In genomic region chrX:74262472-74263209, GRCh38 we compare ENCODE assay signal across 25 cellular contexts. TPM values are rescaled to one million over a fixed set of nuclear protein-coding genes. Genes with fewer than 3 reads are reported as not detected.
"Had no signal": no experiment of that assay in that cellular context is flagged by ENCODE, and none has a peak within 500 bp of the region (broad histone marks: within the 10 kb centered on the region; RNA-seq: fewer than 3 reads in every experiment).

No MANE protein-coding gene starts in this region.

- DNase-seq: activated CD4-positive, alpha-beta T cell treated with anti-CD3 and anti-CD28 coated beads, Interleukin-2, amount 50 U/mL, for 1 hour; activated gamma-delta T cell treated with Interleukin-2 at 50 U/mL for 16 hours; adrenal gland; cerebellar nuclear complex; effector memory CD4-positive, alpha-beta T cell; esophagus squamous epithelium; heart right ventricle; islet precursor cell; midbrain; nucleus accumbens; spleen; stimulated activated CD4-positive, alpha-beta T cell treated with anti-CD3 and anti-CD28 coated beads, Interleukin-4, amount 100 ng/mL, for 4 hours; T-helper 9 cell; thyroid gland had no signal

- H3K36me3 ChIP-seq: breast epithelium, thyroid gland had no signal

- H3K27me3 Mint-ChIP-seq: dendritic cell treated with granulocyte-macrophage colony-stimulating factor and Interleukin-4, amounts not matched to agents 40 ng/mL and 50 ng/mL, for 4 days; stimulated activated memory B cell treated with anti-CD40 and anti-IgM and Interleukin-4, amounts not matched to agents 10 μg/mL and 1 μg/mL and 100 μg/mL, for 72 hours had no signal

- ATAC-seq: activated naive CD4-positive, alpha-beta T cell treated with anti-CD3 and anti-CD28 coated beads, Interleukin-2, amount 50 U/mL, for 72 hours; heart right ventricle; left lobe of liver; stimulated activated memory B cell treated with anti-CD40 and anti-IgM and Interleukin-4, amounts not matched to agents 10 μg/mL and 1 μg/mL and 100 μg/mL, for 72 hours had no signal

- H3K9me3 ChIP-seq: adrenal gland, esophagus squamous epithelium, heart right ventricle, thyroid gland had no signal

- H3K27me3 ChIP-seq: adrenal gland, esophagus squamous epithelium, spleen, thyroid gland had no signal

- H3K9me3 Mint-ChIP-seq: activated naive CD4-positive, alpha-beta T cell treated with anti-CD3 and anti-CD28 coated beads, Interleukin-2, amount 50 U/mL, for 72 hours; dendritic cell treated with granulocyte-macrophage colony-stimulating factor and Interleukin-4, amounts not matched to agents 40 ng/mL and 50 ng/mL, for 4 days; stimulated activated memory B cell treated with anti-CD40 and anti-IgM and Interleukin-4, amounts not matched to agents 10 μg/mL and 1 μg/mL and 100 μg/mL, for 72 hours had no signal

- H3K27ac Mint-ChIP-seq: activated naive CD4-positive, alpha-beta T cell treated with anti-CD3 and anti-CD28 coated beads, Interleukin-2, amount 50 U/mL, for 72 hours; dendritic cell treated with granulocyte-macrophage colony-stimulating factor and Interleukin-4, amounts not matched to agents 40 ng/mL and 50 ng/mL, for 4 days; nephron; stimulated activated memory B cell treated with anti-CD40 and anti-IgM and Interleukin-4, amounts not matched to agents 10 μg/mL and 1 μg/mL and 100 μg/mL, for 72 hours had no signal

- H3K4me1 Mint-ChIP-seq: nephron; stimulated activated memory B cell treated with anti-CD40 and anti-IgM and Interleukin-4, amounts not matched to agents 10 μg/mL and 1 μg/mL and 100 μg/mL, for 72 hours had no signal

- H3K4me3 ChIP-seq: adrenal gland, breast epithelium, esophagus squamous epithelium, heart right ventricle, spleen, thyroid gland had no signal

- H3K27ac ChIP-seq: adrenal gland, breast epithelium, esophagus squamous epithelium, heart right ventricle, spleen, thyroid gland had no signal

- H3K4me3 Mint-ChIP-seq: dendritic cell treated with granulocyte-macrophage colony-stimulating factor and Interleukin-4, amounts not matched to agents 40 ng/mL and 50 ng/mL, for 4 days; nephron; stimulated activated memory B cell treated with anti-CD40 and anti-IgM and Interleukin-4, amounts not matched to agents 10 μg/mL and 1 μg/mL and 100 μg/mL, for 72 hours had no signal

- H3K4me1 ChIP-seq: adrenal gland, breast epithelium, esophagus squamous epithelium, heart right ventricle, spleen, thyroid gland had no signal

RNA-seq across cellular contexts. Expression of gene ZCCHC13, which starts 41.3 kb away (rescaled TPM):
- total RNA-seq: activated CD8-positive, alpha-beta memory T cell treated with anti-CD3 and anti-CD28 coated beads for 36 hours; activated naive CD4-positive, alpha-beta T cell treated with anti-CD3 and anti-CD28 coated beads, Interleukin-2, amount 50 U/mL, for 72 hours; adrenal gland; astrocyte; breast epithelium; esophagus squamous epithelium; heart right ventricle; left lobe of liver; lung microvascular endothelial cell; renal cortical epithelial cell; spleen; thyroid gland; ureter had no signal
